In the genomic region with DNA sequence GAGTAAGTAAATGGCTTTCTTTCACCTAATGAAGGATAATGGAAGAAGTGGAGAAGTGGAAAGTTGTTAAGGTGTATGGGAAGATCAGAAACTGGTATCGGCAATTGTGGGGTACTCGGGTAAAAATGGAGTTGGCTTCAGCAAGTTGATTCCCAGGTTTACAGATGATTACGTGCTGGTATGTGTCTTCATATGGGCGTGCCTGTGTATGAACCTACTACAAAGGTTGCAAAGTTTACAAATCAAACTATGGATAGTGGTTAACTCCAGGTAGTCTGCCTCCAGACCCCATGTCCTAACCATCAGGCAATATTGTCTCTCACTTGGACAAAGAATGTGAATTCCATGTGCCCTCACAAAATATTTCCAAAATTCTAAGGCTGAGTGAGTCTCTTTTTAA, we compare ENCODE assay signal across 12 cellular contexts. TPM values are rescaled to one million over a fixed set of nuclear protein-coding genes. Genes with fewer than 3 reads are reported as not detected.
A peak's percentile ranks its signal among the peaks of the same experiment; 100 is the strongest.
DNase-seq lines count a peak whose midpoint lies in the region; ATAC-seq, FAIRE-seq and TF ChIP-seq lines count a peak whose summit lies in the region.
"Had no signal": no experiment of that assay in that cellular context is flagged by ENCODE, and none has a peak within 500 bp of the region (broad histone marks: within the 10 kb centered on the region; RNA-seq: fewer than 3 reads in every experiment).

No MANE protein-coding gene starts in this region.

- H3K27ac ChIP-seq in small intestine (ENCODE audit: low read depth in 1 of 2, low read length in 1 of 2), result peak overlapping the region in 1 of 2 donors; percentile 11
- H3K27ac ChIP-seq: cardiac muscle cell had no signal

- H3K27me3 Mint-ChIP-seq in endothelial cell (ENCODE audit: unreplicated experiment), result peaks cover 2% of the 10 kb centered on the region

- H3K4me3 ChIP-seq in astrocyte of the cerebellum (ENCODE audit: low read depth, low read length) (peak overlapping the region; percentile 48), small intestine (ENCODE audit: low read depth in 1 of 2, low read length in 2 of 2) (peak overlapping the region in 1 of 2 donors; percentile 72)
- H3K4me3 ChIP-seq: cardiac muscle cell had no signal

- no peak for TF ChIP-seq CTCF in astrocyte of the cerebellum (IDR thresholded peaks at IDR 0.05; ENCODE audit: low read depth, low read length, missing control alignments)
- no peak for TF ChIP-seq CTCF in endothelial cell (IDR thresholded peaks at IDR 0.05; ENCODE audit: unreplicated experiment)

- H3K27me3 ChIP-seq in small intestine (ENCODE audit: control insufficient read depth in 2 of 2, insufficient read depth in 2 of 2, low read length in 2 of 2), result no peaks in the 10 kb centered on the region
- H3K27me3 ChIP-seq: cardiac muscle cell had no signal

- H3K27ac Mint-ChIP-seq in endothelial cell (ENCODE audit: unreplicated experiment), result no peak overlapping the region
- H3K27ac Mint-ChIP-seq: progenitor cell of endocrine pancreas had no signal

- no peaks in the 10 kb centered on the region for H3K36me3 Mint-ChIP-seq in endothelial cell (ENCODE audit: low read depth, unreplicated experiment)

- WGBS in small intestine, 3 donors, result 6 to 63% (median 31%) methylated on average over 4 of the region's 4 CpGs

- DNase-seq in GM12891 (ENCODE audit: insufficient read length, low spot score), result no peak
- no peak for DNase-seq in astrocyte of the cerebellum (ENCODE audit: low read depth)
- DNase-seq in left colon, result no peak
- DNase-seq in small intestine, result peak; percentile 59
- no peak for DNase-seq in endothelial cell (ENCODE audit: low spot score)
- DNase-seq: COR-L47, NCI-H2227 treated with DMSO at 0.1 percent for 48 hours had no signal

- H3K36me3 ChIP-seq in small intestine (ENCODE audit: control insufficient read depth in 2 of 2, insufficient read depth in 2 of 2, low read length in 2 of 2), result no peaks in the 10 kb centered on the region
- H3K36me3 ChIP-seq: cardiac muscle cell had no signal

- no peak for TF ChIP-seq POLR2A in GM12891 (IDR thresholded peaks at IDR 0.05; ENCODE audit: low read depth, low read length)

- intact Hi-C loops in left colon (cut with DNase I, micrococcal nuclease), result loop anchor here in 1 of 2 donors (5.0 kb wide), 1 partner anchor 68 kb away; no protein-coding TSS in a partner anchor

- H3K9me3 Mint-ChIP-seq in endothelial cell (ENCODE audit: unreplicated experiment), result no peaks in the 10 kb centered on the region

- in situ Hi-C loops in astrocyte of the cerebellum (cut with HindIII; ENCODE audit: low sequenced_read_pairs), result loop anchor here (5.0 kb wide), 1 partner anchor 68 kb away; no protein-coding TSS in a partner anchor

- H3K9me3 ChIP-seq in small intestine (ENCODE audit: control insufficient read depth, low read depth), result no peaks in the 10 kb centered on the region

- H3K4me1 Mint-ChIP-seq in endothelial cell (ENCODE audit: unreplicated experiment), result no peaks in the 10 kb centered on the region

- H3K4me3 Mint-ChIP-seq in endothelial cell (ENCODE audit: unreplicated experiment), result no peak overlapping the region

- FAIRE-seq in GM12891 (lab: Jason Lieb, UNC), result peak; percentile 56
- FAIRE-seq in small intestine (lab: Jason Lieb, UNC), result no peak

- peaks cover 2% of the 10 kb centered on the region in 2 donors for H3K4me1 ChIP-seq in small intestine (ENCODE audit: control insufficient read depth in 2 of 2, insufficient read depth in 1 of 2, low read depth in 1 of 2, low read length in 1 of 2)

- peak; percentile 68 for ATAC-seq in left colon
- no peak for ATAC-seq in GM19467 (IDR thresholded peaks at IDR 0.05; ENCODE audit: unreplicated experiment)
- no peak for ATAC-seq in GM18867 (IDR thresholded peaks at IDR 0.05; ENCODE audit: unreplicated experiment)
- ATAC-seq in GM21515 (IDR thresholded peaks at IDR 0.05; ENCODE audit: unreplicated experiment), result no peak

TF ChIP-seq in GM12891, 5 proteins besides CTCF, POLR2A, EP300 and RAD21:
- no peak for TF ChIP-seq POLR2AphosphoS5 (IDR thresholded peaks at IDR 0.05; ENCODE audit: low read depth, low read length)
- no peak for TF ChIP-seq TAF1 (IDR thresholded peaks at IDR 0.05; ENCODE audit: low read depth, low read length)
- TF ChIP-seq PAX5 (IDR thresholded peaks at IDR 0.05; ENCODE audit: insufficient read depth, low read length, severe bottlenecking), result no peak
- TF ChIP-seq POU2F2 (IDR thresholded peaks at IDR 0.05; ENCODE audit: low read depth, low read length), result no peak

RNA-seq across cellular contexts. Expression of gene TLR3, which starts 0.8 kb away (rescaled TPM):
- polyA plus RNA-seq in GM12891 (2012; ENCODE audit: low read depth, missing spikeins), result not detected
- total RNA-seq in left colon (10 to 100 TPM; 29.0 to 30.4 TPM), endothelial cell (ENCODE audit: unreplicated experiment) (not detected)
- polyA plus RNA-seq in small intestine, result 1 to 10 TPM; 3.2 to 5.4 (median 3.8) TPM
- total RNA-seq: cardiac muscle cell, progenitor cell of endocrine pancreas had no signal
- polyA plus RNA-seq: cardiac muscle cell had no signal

RNA-seq across cellular contexts. Expression of gene FAM149A, which starts 34.8 kb away (rescaled TPM):
- 0.60 TPM for polyA plus RNA-seq in GM12891 (2012; ENCODE audit: low read depth, missing spikeins)
- total RNA-seq in left colon (10 to 100 TPM; 15.2 to 18.4 TPM), endothelial cell (ENCODE audit: unreplicated experiment) (0.33 TPM)
- polyA plus RNA-seq in small intestine, result 10 to 100 TPM in 1 of 3 donors, 1 to 10 TPM in 2; 6.8 to 11.4 (median 7.6) TPM

Comparison
In these comparisons a context has a peak if more than half of its experiments do, and no peak if none do; other contexts are left out.
1. RNA of gene TLR3, which starts 0.8 kb away (total RNA-seq): 29.0 to 30.4 TPM in left colon; not detected in endothelial cell (single experiment); every median in the first group is over 10 times any median in the second.
2. RNA of gene FAM149A, which starts 34.8 kb away (total RNA-seq): 15.2 to 18.4 TPM in left colon; 0.33 TPM in endothelial cell (single experiment); every median in the first group is over 10 times any median in the second.